Comparison of ENCODE assay signal across 8 cellular contexts in the genomic region with DNA sequence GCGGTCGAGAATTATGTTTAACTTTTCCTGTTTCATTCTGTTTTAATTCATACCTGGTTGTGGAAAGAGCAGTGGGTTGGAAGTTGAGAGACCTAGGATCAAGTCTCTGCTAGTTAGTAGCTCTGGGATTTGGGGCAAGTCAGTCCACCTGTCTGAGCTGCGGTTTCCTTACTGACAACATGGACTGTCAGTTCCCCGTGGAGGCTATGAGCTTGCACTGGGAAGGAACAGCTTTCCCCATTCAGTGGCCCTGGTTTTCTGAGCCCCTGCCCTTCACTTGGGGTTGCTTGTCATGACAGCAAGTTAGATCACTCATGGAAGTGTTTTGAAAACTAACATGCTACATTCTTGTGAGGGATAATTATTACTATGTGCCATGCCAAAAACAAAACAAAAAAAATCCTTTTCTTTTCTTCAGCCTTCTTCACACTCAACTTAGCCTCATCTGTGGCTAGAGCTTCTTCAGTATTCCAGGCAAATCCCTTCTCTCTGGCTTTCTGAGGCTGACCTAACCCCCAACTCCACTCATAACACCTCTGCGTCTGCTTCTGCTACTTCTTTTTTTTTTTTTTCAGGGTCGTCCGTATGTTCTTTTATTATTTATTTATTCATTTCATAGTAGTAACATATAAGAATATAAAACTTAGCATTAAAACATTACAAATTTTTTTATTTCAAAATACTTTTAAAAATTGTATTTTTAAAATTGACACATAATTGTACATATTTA. TPM values are rescaled to one million over a fixed set of nuclear protein-coding genes. Genes with fewer than 3 reads are reported as not detected.
A peak's percentile ranks its signal among the peaks of the same experiment; 100 is the strongest.
DNase-seq lines count a peak whose midpoint lies in the region; FAIRE-seq and TF ChIP-seq lines count a peak whose summit lies in the region.
"Had no signal": no experiment of that assay in that cellular context is flagged by ENCODE, and none has a peak within 500 bp of the region (broad histone marks: within the 10 kb centered on the region; RNA-seq: fewer than 3 reads in every experiment).

No MANE protein-coding gene starts in this region.

- H3K4me1 ChIP-seq in right atrium auricular region: peaks cover 0 to 36% of the 10 kb centered on the region in 2 donors
- H3K4me1 ChIP-seq in suprapubic skin: peaks cover 53% of the 10 kb centered on the region

- FAIRE-seq in RCC 7860 (lab: Jason Lieb, UNC): no peak
- FAIRE-seq: TTC549 had no signal

- no peak for TF ChIP-seq POLR2A in suprapubic skin (IDR thresholded peaks at IDR 0.05)

- TF ChIP-seq EP300 in suprapubic skin (IDR thresholded peaks at IDR 0.05): no peak

- TF ChIP-seq CTCF in VCaP (conservative IDR thresholded peaks at IDR 0.05) (no peak), right atrium auricular region (IDR thresholded peaks at IDR 0.05) (no peak), suprapubic skin (IDR thresholded peaks at IDR 0.05) (no peak)

- H3K36me3 ChIP-seq in right atrium auricular region: no peaks in the 10 kb centered on the region
- no peaks in the 10 kb centered on the region for H3K36me3 ChIP-seq in suprapubic skin

- H3K27ac ChIP-seq in VCaP (peak overlapping the region; percentile 98), right atrium auricular region (peak overlapping the region; percentile 90 to 92), suprapubic skin (peak overlapping the region; percentile 92)

- no peaks in the 10 kb centered on the region for H3K9me3 ChIP-seq in right atrium auricular region
- H3K9me3 ChIP-seq in suprapubic skin: no peaks in the 10 kb centered on the region

- intact Hi-C loops in posterior vena cava (cut with DNase I): loop anchor here in 1 of 2 donors (5.0 kb wide), 1 partner anchor 44 kb away; a partner anchor contains a TSS

- no peaks in the 10 kb centered on the region for H3K27me3 ChIP-seq in right atrium auricular region
- no peaks in the 10 kb centered on the region for H3K27me3 ChIP-seq in suprapubic skin

- H3K4me3 ChIP-seq in right atrium auricular region (no peak overlapping the region), suprapubic skin (no peak overlapping the region)

- 34% methylated on average over 7 of the region's 7 CpGs for WGBS in suprapubic skin

- DNase-seq in HPDE6-E6E7 (ENCODE audit: extremely low spot score): peak; percentile 56
- no peak for DNase-seq in right atrium auricular region (ENCODE audit: low spot score)
- DNase-seq in suprapubic skin (ENCODE audit: low spot score in 2 of 2): no peak
- no peak for DNase-seq in posterior vena cava (ENCODE audit: low spot score)
- no peak for DNase-seq in pons (ENCODE audit: low spot score)
- DNase-seq in RCC 7860 (ENCODE audit: low spot score): no peak

RNA-seq across cellular contexts. Expression of a gene that starts 43.0 kb away (rescaled TPM):
- 10 to 100 TPM; 22.4 to 28.3 TPM for total RNA-seq in right atrium auricular region
- 10 to 100 TPM; 26.6 to 63.2 (median 32.2) TPM for total RNA-seq in suprapubic skin
- total RNA-seq in posterior vena cava: 10 to 100 TPM; 39.2 to 40.5 TPM
